31 cellular contexts compared by ENCODE assay signal in the genomic region with DNA sequence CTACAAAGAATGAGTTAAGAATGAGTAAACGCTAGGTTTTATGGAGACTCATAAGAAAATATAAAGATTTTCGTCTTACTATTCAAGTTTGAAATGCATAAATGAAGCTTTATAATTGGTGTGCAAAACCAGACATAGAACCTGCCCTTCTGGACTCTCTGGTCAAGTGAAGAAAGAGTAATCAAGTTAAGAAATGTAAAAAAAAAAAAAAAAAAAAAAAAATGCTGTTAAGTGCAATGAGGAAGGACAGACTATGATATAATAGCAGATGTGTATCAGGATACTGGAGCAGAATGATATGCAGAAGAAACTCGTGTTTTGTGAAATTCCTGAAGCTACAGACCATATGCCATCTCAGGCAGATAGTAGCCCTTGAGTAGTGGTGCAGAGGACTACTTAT.
"Had no signal": no experiment of that assay in that cellular context is flagged by ENCODE, and none has a peak within 500 bp of the region (broad histone marks: within the 10 kb centered on the region; RNA-seq: fewer than 3 reads in every experiment).

No MANE protein-coding gene starts in this region.

- H3K27me3 Mint-ChIP-seq: activated B cell treated with CpG ODN at 0.5 μM for 24 hours; activated CD4-positive, alpha-beta memory T cell treated with anti-CD3 and anti-CD28 coated beads, Interleukin-2, amount 10 ng/mL, durations not matched to agents 7 days and 5 days; activated CD4-positive, alpha-beta T cell treated with anti-CD3 and anti-CD28 coated beads, Interleukin-2, amount 10 ng/mL, durations not matched to agents 7 days and 5 days; activated naive CD8-positive, alpha-beta T cell treated with anti-CD3 and anti-CD28 coated beads, Interleukin-2, amount 10 ng/mL, durations not matched to agents 7 days and 5 days; activated T-helper 17 cell treated with anti-CD3 and anti-CD28 coated beads, Interleukin-2, amount 50 U/mL, for 72 hours had no signal

- H3K4me1 ChIP-seq: breast epithelium, SJCRH30 had no signal

- H3K4me3 Mint-ChIP-seq: activated B cell treated with CpG ODN at 0.5 μM for 24 hours; activated CD4-positive, alpha-beta memory T cell treated with anti-CD3 and anti-CD28 coated beads, Interleukin-2, amount 10 ng/mL, durations not matched to agents 7 days and 5 days; activated CD4-positive, alpha-beta T cell treated with anti-CD3 and anti-CD28 coated beads, Interleukin-2, amount 10 ng/mL, durations not matched to agents 7 days and 5 days; activated naive CD4-positive, alpha-beta T cell treated with anti-CD3 and anti-CD28 coated beads for 36 hours; activated T-helper 17 cell treated with anti-CD3 and anti-CD28 coated beads, Interleukin-2, amount 50 U/mL, for 72 hours had no signal

- ATAC-seq: activated T-helper 17 cell treated with anti-CD3 and anti-CD28 coated beads, Interleukin-2, amount 50 U/mL, for 72 hours had no signal

- DNase-seq: activated B cell treated with CpG ODN at 0.5 μM for 24 hours; activated CD4-positive, alpha-beta memory T cell treated with anti-CD3 and anti-CD28 coated beads, Interleukin-2, amount 10 ng/mL, durations not matched to agents 7 days and 5 days; activated CD4-positive, alpha-beta T cell treated with anti-CD3 and anti-CD28 coated beads for 1 hour; activated CD4-positive, alpha-beta T cell treated with anti-CD3 and anti-CD28 coated beads, Interleukin-2, amount 10 ng/mL, durations not matched to agents 7 days and 5 days; activated gamma-delta T cell; activated naive CD8-positive, alpha-beta T cell treated with anti-CD3 and anti-CD28 coated beads, Interleukin-2, amount 10 ng/mL, durations not matched to agents 7 days and 5 days; activated T-cell treated with anti-CD3 and anti-CD28 coated beads for 4 hours; activated T-cell treated with anti-CD3 and anti-CD28 coated beads, Interleukin-2, amount 50 U/mL, for 48 hours; adrenal gland; anterior cingulate cortex; caudate nucleus; Kasumi-1; KBM-7; NCI-H1048; NCI-H146; NCI-H187 treated with DMSO at 0.1 percent for 48 hours; NCI-H2081 treated with DMSO at 0.1 percent for 48 hours; NCI-H2171; NCI-H2227 treated with DMSO at 0.1 percent for 48 hours; NCI-H446 treated with DMSO at 0.1 percent for 48 hours; NCI-H526; NCI-H774; Peyer's patch; Right ventricle myocardium superior; SJCRH30; SK-N-SH; T-helper 1 cell had no signal

- H3K27me3 ChIP-seq: adrenal gland, breast epithelium, Peyer's patch, SJCRH30 had no signal

- H3K36me3 ChIP-seq: breast epithelium, SJCRH30 had no signal

- H3K9me3 ChIP-seq: adrenal gland, breast epithelium, Peyer's patch, SJCRH30, SK-N-SH had no signal

- H3K4me3 ChIP-seq: adrenal gland, breast epithelium, Peyer's patch, SJCRH30 had no signal

- H3K27ac ChIP-seq: adrenal gland, breast epithelium, Peyer's patch, RWPE1, SJCRH30 had no signal

- H3K27ac Mint-ChIP-seq: activated B cell treated with CpG ODN at 0.5 μM for 24 hours; activated CD4-positive, alpha-beta memory T cell treated with anti-CD3 and anti-CD28 coated beads, Interleukin-2, amount 10 ng/mL, durations not matched to agents 7 days and 5 days; activated CD4-positive, alpha-beta T cell treated with anti-CD3 and anti-CD28 coated beads, Interleukin-2, amount 10 ng/mL, durations not matched to agents 7 days and 5 days; activated naive CD4-positive, alpha-beta T cell treated with anti-CD3 and anti-CD28 coated beads for 36 hours; activated naive CD8-positive, alpha-beta T cell treated with anti-CD3 and anti-CD28 coated beads, Interleukin-2, amount 10 ng/mL, durations not matched to agents 7 days and 5 days; activated T-helper 17 cell treated with anti-CD3 and anti-CD28 coated beads, Interleukin-2, amount 50 U/mL, for 72 hours had no signal

- H3K9me3 Mint-ChIP-seq: activated B cell treated with CpG ODN at 0.5 μM for 24 hours; activated CD4-positive, alpha-beta memory T cell treated with anti-CD3 and anti-CD28 coated beads, Interleukin-2, amount 10 ng/mL, durations not matched to agents 7 days and 5 days; activated CD4-positive, alpha-beta T cell treated with anti-CD3 and anti-CD28 coated beads, Interleukin-2, amount 10 ng/mL, durations not matched to agents 7 days and 5 days; activated naive CD4-positive, alpha-beta T cell treated with anti-CD3 and anti-CD28 coated beads for 36 hours; activated naive CD8-positive, alpha-beta T cell treated with anti-CD3 and anti-CD28 coated beads, Interleukin-2, amount 10 ng/mL, durations not matched to agents 7 days and 5 days; activated T-helper 17 cell treated with anti-CD3 and anti-CD28 coated beads, Interleukin-2, amount 50 U/mL, for 72 hours had no signal

- H3K4me2 ChIP-seq: SK-N-SH had no signal

- H3K9ac ChIP-seq: SK-N-SH had no signal
